In the genomic region with DNA sequence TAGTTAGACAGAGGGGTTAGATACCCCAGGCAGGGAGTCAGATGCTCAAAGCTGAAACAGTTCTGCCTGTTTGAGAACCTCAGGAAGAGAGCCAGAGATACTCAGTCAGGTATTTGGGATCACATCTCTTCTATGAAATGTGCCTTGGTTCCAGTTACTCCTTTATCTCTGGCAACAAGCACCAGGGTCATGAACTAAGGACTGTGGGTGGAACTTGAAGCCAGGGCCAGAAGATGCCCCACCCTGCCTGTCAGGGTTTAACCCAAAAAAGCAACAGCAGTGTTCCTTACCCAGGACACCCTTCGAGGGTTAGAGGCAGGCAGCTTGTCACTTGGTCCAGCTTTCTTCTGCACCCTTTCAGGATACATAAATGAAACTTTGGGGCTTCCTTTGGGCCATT, we compare ENCODE assay signal across 24 cellular contexts. TPM values are rescaled to one million over a fixed set of nuclear protein-coding genes. Genes with fewer than 3 reads are reported as not detected.
"Had no signal": no experiment of that assay in that cellular context is flagged by ENCODE, and none has a peak within 500 bp of the region (broad histone marks: within the 10 kb centered on the region; RNA-seq: fewer than 3 reads in every experiment).

No MANE protein-coding gene starts in this region.

- H3K27ac ChIP-seq: dorsolateral prefrontal cortex, lower lobe of right lung, parathyroid adenoma, prostate gland, sigmoid colon, skin epidermis, thoracic aorta had no signal

- H3K4me3 ChIP-seq: dorsolateral prefrontal cortex, heart right ventricle, lower lobe of right lung, prostate gland, sigmoid colon, skin epidermis, thoracic aorta had no signal

- H3K4me3 Mint-ChIP-seq: memory B cell; natural killer cell treated with Interleukin-12 subunit alpha and Interleukin-12 subunit beta and Interleukin-15 and Interleukin-18, amount 100 ng/mL, for 72 hours; stimulated activated naive B cell treated with anti-CD40 and anti-IgM and Interleukin-4, amounts not matched to agents 10 μg/mL and 1 μg/mL and 100 μg/mL, for 72 hours; stimulated activated naive CD8-positive, alpha-beta T cell treated with anti-CD3 and anti-CD28 coated beads, Interleukin-15, amount 100 ng/mL, for 72 hours had no signal

- H3K36me3 Mint-ChIP-seq: memory B cell; natural killer cell treated with Interleukin-12 subunit alpha and Interleukin-12 subunit beta and Interleukin-15 and Interleukin-18, amount 100 ng/mL, for 72 hours; stimulated activated naive B cell treated with anti-CD40 and anti-IgM and Interleukin-4, amounts not matched to agents 10 μg/mL and 1 μg/mL and 100 μg/mL, for 72 hours had no signal

- DNase-seq: cortex of kidney; dorsolateral prefrontal cortex; effector CD8-positive, alpha-beta T cell; heart right ventricle; hypothalamus; kidney glomerular epithelial cell; lower lobe of right lung; midbrain; sigmoid colon; stimulated activated CD4-positive, alpha-beta T cell treated with anti-CD3 and anti-CD28 coated beads, Interleukin-2, amount 100 ng/mL, for 24 hours; stimulated activated CD4-positive, alpha-beta T cell treated with anti-CD3 and anti-CD28 coated beads, Interleukin-4, amount 100 ng/mL, for 4 hours; stimulated activated naive B cell treated with anti-CD40 and anti-IgM and Interleukin-4, amounts not matched to agents 10 μg/mL and 1 μg/mL and 100 μg/mL, for 72 hours; stimulated activated naive CD8-positive, alpha-beta T cell treated with anti-CD3 and anti-CD28 coated beads, Interleukin-15, amount 100 ng/mL, for 72 hours; substantia nigra; trophoblast cell had no signal

- H3K9me3 Mint-ChIP-seq: memory B cell; natural killer cell treated with Interleukin-12 subunit alpha and Interleukin-12 subunit beta and Interleukin-15 and Interleukin-18, amount 100 ng/mL, for 72 hours; stimulated activated naive B cell treated with anti-CD40 and anti-IgM and Interleukin-4, amounts not matched to agents 10 μg/mL and 1 μg/mL and 100 μg/mL, for 72 hours; stimulated activated naive CD8-positive, alpha-beta T cell treated with anti-CD3 and anti-CD28 coated beads, Interleukin-15, amount 100 ng/mL, for 72 hours had no signal

- H3K27ac Mint-ChIP-seq: memory B cell; natural killer cell treated with Interleukin-12 subunit alpha and Interleukin-12 subunit beta and Interleukin-15 and Interleukin-18, amount 100 ng/mL, for 72 hours; stimulated activated naive B cell treated with anti-CD40 and anti-IgM and Interleukin-4, amounts not matched to agents 10 μg/mL and 1 μg/mL and 100 μg/mL, for 72 hours; stimulated activated naive CD8-positive, alpha-beta T cell treated with anti-CD3 and anti-CD28 coated beads, Interleukin-15, amount 100 ng/mL, for 72 hours had no signal

- H3K4me1 Mint-ChIP-seq: memory B cell; stimulated activated naive B cell treated with anti-CD40 and anti-IgM and Interleukin-4, amounts not matched to agents 10 μg/mL and 1 μg/mL and 100 μg/mL, for 72 hours; stimulated activated naive CD8-positive, alpha-beta T cell treated with anti-CD3 and anti-CD28 coated beads, Interleukin-15, amount 100 ng/mL, for 72 hours had no signal

- H3K9me3 ChIP-seq: heart right ventricle, lower lobe of right lung, prostate gland, sigmoid colon, thoracic aorta had no signal

- H3K4me1 ChIP-seq: lower lobe of right lung, parathyroid adenoma, prostate gland, sigmoid colon had no signal

- H3K36me3 ChIP-seq: heart right ventricle, lower lobe of right lung, prostate gland, sigmoid colon, thoracic aorta had no signal

- ATAC-seq: esophagus mucosa; lower lobe of right lung; natural killer cell treated with Interleukin-12 subunit alpha and Interleukin-12 subunit beta and Interleukin-15 and Interleukin-18, amount 100 ng/mL, for 72 hours; stimulated activated naive B cell treated with anti-CD40 and anti-IgM and Interleukin-4, amounts not matched to agents 10 μg/mL and 1 μg/mL and 100 μg/mL, for 72 hours; stimulated activated naive CD8-positive, alpha-beta T cell treated with anti-CD3 and anti-CD28 coated beads, Interleukin-15, amount 100 ng/mL, for 72 hours had no signal

RNA-seq across cellular contexts. Expression of gene WT1, which starts 15.0 kb away (rescaled TPM):
- total RNA-seq: esophagus mucosa; fibroblast of lung; frontal cortex; natural killer cell treated with Interleukin-12 subunit alpha and Interleukin-12 subunit beta and Interleukin-15 and Interleukin-18, amount 100 ng/mL, for 72 hours had no signal
